Comparison of ENCODE assay signal across 8 cellular contexts in genomic region chr1:111738436-111739221, GRCh38. TPM values are rescaled to one million over a fixed set of nuclear protein-coding genes. Genes with fewer than 3 reads are reported as not detected.
A peak's percentile ranks its signal among the peaks of the same experiment; 100 is the strongest.
DNase-seq lines count a peak whose midpoint lies in the region; ATAC-seq and TF ChIP-seq lines count a peak whose summit lies in the region.

No MANE protein-coding gene starts in this region.

- peaks cover 7% of the 10 kb centered on the region for H3K27me3 ChIP-seq in RWPE2 (ENCODE audit: insufficient read depth, poor library complexity, severe bottlenecking)
- H3K27me3 ChIP-seq in right cardiac atrium (ENCODE audit: control insufficient read depth, insufficient read depth) = no peaks in the 10 kb centered on the region

- TF ChIP-seq CTCF in RWPE2 (IDR thresholded peaks at IDR 0.05; ENCODE audit: poor library complexity, severe bottlenecking) = no peak

- ATAC-seq in GM21619 (IDR thresholded peaks at IDR 0.05; ENCODE audit: unreplicated experiment) (peak; percentile 41), RWPE2 (ENCODE audit: low read depth) (peak; percentile 60), right cardiac atrium (peak; percentile 58 to 66)

- H3K9me3 ChIP-seq in RWPE2 (ENCODE audit: severe bottlenecking) = no peaks in the 10 kb centered on the region
- no peaks in the 10 kb centered on the region for H3K9me3 ChIP-seq in right cardiac atrium (ENCODE audit: control insufficient read depth, low read length)

- DNase-seq in GM03348 (ENCODE audit: low spot score) (peak; percentile 63), HuH-7 (ENCODE audit: low spot score) (peak; percentile 44), RWPE2 (ENCODE audit: low spot score) (no peak), right cardiac atrium (peak; percentile 82 to 94 (median 90)), posterior vena cava (ENCODE audit: low spot score) (peak; percentile 90), GM19238 (ENCODE audit: insufficient read length, low spot score) (no peak)

- H3K4me1 ChIP-seq in RWPE2 (ENCODE audit: insufficient read depth, poor library complexity, severe bottlenecking) (no peaks in the 10 kb centered on the region), right cardiac atrium (ENCODE audit: control insufficient read depth, insufficient read depth, low read length) (peaks cover 21% of the 10 kb centered on the region)

- H3K27ac ChIP-seq in RWPE2 (ENCODE audit: poor library complexity, severe bottlenecking) (peak overlapping the region; percentile 48), angular gyrus (ENCODE audit: low read depth, low read length) (peak overlapping the region; percentile 78), right cardiac atrium (ENCODE audit: low read length) (peak overlapping the region; percentile 93)

- intact Hi-C loops in right cardiac atrium (cut with DNase I) = no loop called here
- intact Hi-C loops in posterior vena cava (cut with DNase I) = no loop called here

- no peaks in the 10 kb centered on the region for H3K36me3 ChIP-seq in RWPE2 (ENCODE audit: low read depth)

- H3K4me3 ChIP-seq in RWPE2 (ENCODE audit: severe bottlenecking) (peak overlapping the region; percentile 53), right cardiac atrium (ENCODE audit: low read length) (peak overlapping the region; percentile 66)

- under 1% methylated on average over 63 of the region's 63 CpGs for WGBS in right cardiac atrium

RNA-seq across cellular contexts. Expression of gene INKA2, which starts 0.6 kb away (rescaled TPM):
- total RNA-seq in right cardiac atrium (10 to 100 TPM; 18.9 to 46.2 (median 26.9) TPM), posterior vena cava (10 to 100 TPM; 12.4 to 16.1 TPM)
- polyA plus RNA-seq in right cardiac atrium = 14.3 TPM

RNA-seq across cellular contexts. Expression of gene DDX20, which starts 17.1 kb away (rescaled TPM):
- total RNA-seq in right cardiac atrium = 1 to 10 TPM; 5.5 to 7.7 (median 6.7) TPM
- polyA plus RNA-seq in right cardiac atrium = 3.4 TPM
- total RNA-seq in posterior vena cava = 1 to 10 TPM; 7.8 to 8.0 TPM

Comparison
In these comparisons a context has a peak if more than half of its experiments do, and no peak if none do; other contexts are left out.
1. DNase-seq: peak in GM03348 (single experiment), HuH-7 (single experiment), right cardiac atrium (3 of 3) and posterior vena cava (single experiment); none in RWPE2 (single experiment) and GM19238 (single experiment).
2. Peak in every context shown above with its lines, with median percentiles within 50 percentile points of each other: ATAC-seq and H3K27ac ChIP-seq.